In genomic region chr14:102183922-102184677, GRCh38 we compare ENCODE assay signal across 13 cellular contexts. TPM values are rescaled to one million over a fixed set of nuclear protein-coding genes. Genes with fewer than 3 reads are reported as not detected.
A peak's percentile ranks its signal among the peaks of the same experiment; 100 is the strongest.
DNase-seq lines count a peak whose midpoint lies in the region; ATAC-seq and TF ChIP-seq lines count a peak whose summit lies in the region.
"Had no signal": no experiment of that assay in that cellular context is flagged by ENCODE, and none has a peak within 500 bp of the region (broad histone marks: within the 10 kb centered on the region; RNA-seq: fewer than 3 reads in every experiment).

No MANE protein-coding gene starts in this region.

- no peaks in the 10 kb centered on the region for H3K36me3 ChIP-seq in mucosa of descending colon (ENCODE audit: low read depth)

- no peaks in the 10 kb centered on the region for H3K9me3 Mint-ChIP-seq in activated CD4-positive, alpha-beta T cell treated with anti-CD3 and anti-CD28 coated beads, Interleukin-2, amount 10 ng/mL, durations not matched to agents 7 days and 5 days
- H3K9me3 Mint-ChIP-seq in stimulated activated naive B cell treated with anti-CD40 and anti-IgM and Interleukin-4, amounts not matched to agents 10 μg/mL and 1 μg/mL and 100 μg/mL, for 72 hours = no peaks in the 10 kb centered on the region

- H3K9me3 ChIP-seq in T-helper 17 cell (ENCODE audit: control insufficient read depth, low read length, poor library complexity, severe bottlenecking) (no peaks in the 10 kb centered on the region), mucosa of descending colon (no peaks in the 10 kb centered on the region)

- H3K4me3 Mint-ChIP-seq in activated CD4-positive, alpha-beta T cell treated with anti-CD3 and anti-CD28 coated beads, Interleukin-2, amount 10 ng/mL, durations not matched to agents 7 days and 5 days = no peak overlapping the region
- H3K4me3 Mint-ChIP-seq in T-helper 17 cell = no peak overlapping the region
- no peak overlapping the region for H3K4me3 Mint-ChIP-seq in stimulated activated naive B cell treated with anti-CD40 and anti-IgM and Interleukin-4, amounts not matched to agents 10 μg/mL and 1 μg/mL and 100 μg/mL, for 72 hours

- no peaks in the 10 kb centered on the region for H3K27me3 Mint-ChIP-seq in activated CD4-positive, alpha-beta T cell treated with anti-CD3 and anti-CD28 coated beads, Interleukin-2, amount 10 ng/mL, durations not matched to agents 7 days and 5 days
- H3K27me3 Mint-ChIP-seq in T-helper 17 cell = no peaks in the 10 kb centered on the region
- H3K27me3 Mint-ChIP-seq in stimulated activated naive B cell treated with anti-CD40 and anti-IgM and Interleukin-4, amounts not matched to agents 10 μg/mL and 1 μg/mL and 100 μg/mL, for 72 hours = no peaks in the 10 kb centered on the region

- no peak overlapping the region for H3K4me3 ChIP-seq in mucosa of descending colon

- ATAC-seq in T-helper 17 cell (no peak), mucosa of descending colon (no peak)
- peak; percentile 78 to 85 for ATAC-seq in stimulated activated naive B cell treated with anti-CD40 and anti-IgM and Interleukin-4, amounts not matched to agents 10 μg/mL and 1 μg/mL and 100 μg/mL, for 72 hours (replicated peaks)

- H3K4me1 ChIP-seq in mucosa of descending colon (ENCODE audit: low read depth) = no peaks in the 10 kb centered on the region

- no peak for TF ChIP-seq CTCF in mucosa of descending colon (IDR thresholded peaks at IDR 0.05)

- H3K4me1 Mint-ChIP-seq in activated CD4-positive, alpha-beta T cell treated with anti-CD3 and anti-CD28 coated beads, Interleukin-2, amount 10 ng/mL, durations not matched to agents 7 days and 5 days = peaks cover 22% of the 10 kb centered on the region
- H3K4me1 Mint-ChIP-seq in T-helper 17 cell = peaks cover 33% of the 10 kb centered on the region
- H3K4me1 Mint-ChIP-seq in stimulated activated naive B cell treated with anti-CD40 and anti-IgM and Interleukin-4, amounts not matched to agents 10 μg/mL and 1 μg/mL and 100 μg/mL, for 72 hours = peaks cover 40 to 62% of the 10 kb centered on the region in 2 donors

- no peaks in the 10 kb centered on the region for H3K36me3 Mint-ChIP-seq in activated CD4-positive, alpha-beta T cell treated with anti-CD3 and anti-CD28 coated beads, Interleukin-2, amount 10 ng/mL, durations not matched to agents 7 days and 5 days (ENCODE audit: low read depth)
- H3K36me3 Mint-ChIP-seq in T-helper 17 cell (ENCODE audit: low read depth) = no peaks in the 10 kb centered on the region
- H3K36me3 Mint-ChIP-seq in stimulated activated naive B cell treated with anti-CD40 and anti-IgM and Interleukin-4, amounts not matched to agents 10 μg/mL and 1 μg/mL and 100 μg/mL, for 72 hours = peaks cover 0 to 7% of the 10 kb centered on the region in 2 donors

- peak; percentile 30 to 41 for DNase-seq in activated CD4-positive, alpha-beta T cell treated with anti-CD3 and anti-CD28 coated beads, Interleukin-2, amount 50 U/mL, for 48 hours
- no peak for DNase-seq in activated CD4-positive, alpha-beta T cell treated with anti-CD3 and anti-CD28 coated beads, Interleukin-2, amount 10 ng/mL, durations not matched to agents 7 days and 5 days
- DNase-seq in T-helper 17 cell (no peak), head of caudate nucleus (peak in 35 of 42 donors; percentile 16 to 81 (median 62)), NCI-H1417 treated with DMSO at 0.1 percent for 48 hours (lab: John Stamatoyannopoulos, UW) (no peak), kidney tubule cell (ENCODE audit: low spot score) (no peak), mucosa of descending colon (no peak)
- DNase-seq in stimulated activated naive B cell treated with anti-CD40 and anti-IgM and Interleukin-4, amounts not matched to agents 10 μg/mL and 1 μg/mL and 100 μg/mL, for 72 hours = no peak
- DNase-seq: aorta; effector CD4-positive, alpha-beta T cell; Kasumi-1; NCI-H2029; trophoblast cell had no signal

- intact Hi-C loops in head of caudate nucleus (cut with DNase I) = no loop called here
- intact Hi-C loops in mucosa of descending colon (cut with DNase I, micrococcal nuclease) = no loop called here

- POLR2A ChIA-PET in activated CD4-positive, alpha-beta T cell treated with anti-CD3 and anti-CD28 coated beads, Interleukin-2, amount 10 ng/mL, durations not matched to agents 7 days and 5 days (lab: Charles Lee) = no interaction called here

- H3K27ac Mint-ChIP-seq in activated CD4-positive, alpha-beta T cell treated with anti-CD3 and anti-CD28 coated beads, Interleukin-2, amount 10 ng/mL, durations not matched to agents 7 days and 5 days = no peak overlapping the region
- peak overlapping the region; percentile 79 for H3K27ac Mint-ChIP-seq in T-helper 17 cell
- H3K27ac Mint-ChIP-seq in stimulated activated naive B cell treated with anti-CD40 and anti-IgM and Interleukin-4, amounts not matched to agents 10 μg/mL and 1 μg/mL and 100 μg/mL, for 72 hours = peak overlapping the region; percentile 72

- CTCF ChIA-PET in activated CD4-positive, alpha-beta T cell treated with anti-CD3 and anti-CD28 coated beads, Interleukin-2, amount 10 ng/mL, durations not matched to agents 7 days and 5 days (lab: Charles Lee) = interaction anchor here (2.0 kb wide), 1 partner anchor 11 kb away, joined by 7 read pairs; no protein-coding TSS in a partner anchor

RNA-seq across cellular contexts. Expression of gene WDR20, which starts 44.4 kb away (rescaled TPM):
- 10 to 100 TPM; 24.7 to 35.7 TPM for total RNA-seq in activated CD4-positive, alpha-beta T cell treated with anti-CD3 and anti-CD28 coated beads, Interleukin-2, amount 10 ng/mL, durations not matched to agents 7 days and 5 days
- 10 to 100 TPM; 45.1 to 50.7 TPM for total RNA-seq in T-helper 17 cell
- total RNA-seq in mucosa of descending colon = 10 to 100 TPM; 36.2 to 49.4 (median 40.9) TPM

Comparison
In these comparisons a context has a peak if more than half of its experiments do, and no peak if none do; other contexts are left out.
1. DNase-seq: peak in activated CD4-positive, alpha-beta T cell treated with anti-CD3 and anti-CD28 coated beads, Interleukin-2, amount 50 U/mL, for 48 hours (2 of 2) and head of caudate nucleus (35 of 42); none in activated CD4-positive, alpha-beta T cell treated with anti-CD3 and anti-CD28 coated beads, Interleukin-2, amount 10 ng/mL, durations not matched to agents 7 days and 5 days (single experiment), T-helper 17 cell (0 of 3), stimulated activated naive B cell treated with anti-CD40 and anti-IgM and Interleukin-4, amounts not matched to agents 10 μg/mL and 1 μg/mL and 100 μg/mL, for 72 hours (single experiment), NCI-H1417 treated with DMSO at 0.1 percent for 48 hours (single experiment), kidney tubule cell (single experiment) and mucosa of descending colon (0 of 3).
2. ATAC-seq: peak in stimulated activated naive B cell treated with anti-CD40 and anti-IgM and Interleukin-4, amounts not matched to agents 10 μg/mL and 1 μg/mL and 100 μg/mL, for 72 hours (2 of 2); none in T-helper 17 cell (single experiment) and mucosa of descending colon (single experiment).